ENCODE assay signal across 17 cellular contexts in genomic region chr4:26084414-26084813, GRCh38.
DNase-seq lines count a peak whose midpoint lies in the region; ATAC-seq, FAIRE-seq and TF ChIP-seq lines count a peak whose summit lies in the region.
"Had no signal": no experiment of that assay in that cellular context is flagged by ENCODE, and none has a peak within 500 bp of the region (broad histone marks: within the 10 kb centered on the region; RNA-seq: fewer than 3 reads in every experiment).

No MANE protein-coding gene starts in this region.

- TF ChIP-seq RAD21 in IMR-90 (IDR thresholded peaks at IDR 0.05; ENCODE audit: low read length) (no peak), GM12878 (IDR thresholded peaks at IDR 0.05; ENCODE audit: insufficient read depth, low read depth, low read length) (no peak)

- H3K9me3 ChIP-seq in IMR-90 (ENCODE audit: control insufficient read depth, insufficient read depth, low read length) (no peaks in the 10 kb centered on the region), GM12878 (replicated peaks; ENCODE audit: control insufficient read depth, insufficient read depth, low read length) (no peaks in the 10 kb centered on the region; the same call in 2 of the 3 replicates), psoas muscle (no peaks in the 10 kb centered on the region)
- H3K9me3 ChIP-seq: A549, gastroesophageal sphincter, transverse colon had no signal

- H4K5ac ChIP-seq in IMR-90 (ENCODE audit: low read depth, low read length), result peak overlapping the region; percentile 65

- no peak for FAIRE-seq in GM12878 (lab: Jason Lieb, UNC)
- FAIRE-seq: A549 had no signal

- CTCF ChIA-PET in IMR-90 (lab: Yijun Ruan, JAX) (interaction anchor here (0.6 kb wide), 1 partner anchor 243 kb away, joined by 4 read pairs; no protein-coding TSS in a partner anchor), GM12878 (lab: Yijun Ruan, JAX) (interaction anchor here (0.6 to 4.2 kb wide), 16 partner anchors 15 to 325 kb away, joined by 3 to 127 read pairs (median 4); partner anchors contain the start of gene RBPJ)

- no peak overlapping the region for H2BK5ac ChIP-seq in IMR-90 (ENCODE audit: low read depth, low read length, poor library complexity, severe bottlenecking)

- H2BK120ac ChIP-seq in IMR-90 (ENCODE audit: low read depth, low read length), result peak overlapping the region; percentile 66; the same call in 1 of the 2 replicates

- SMC1A ChIA-PET in GM12878 (lab: Charles Lee; ENCODE audit: uncharacterized antibody, unreplicated experiment), result interaction anchor here (0.9 to 4.2 kb wide), 18 partner anchors 9 to 335 kb away, joined by 3 to 97 read pairs (median 5); partner anchors contain the start of gene RBPJ

- H2AFZ ChIP-seq in IMR-90 (replicated peaks; ENCODE audit: low read length, poor library complexity), result no peak overlapping the region
- H2AFZ ChIP-seq in GM12878 (ENCODE audit: control insufficient read depth, low read depth, low read length), result no peak overlapping the region

- H3K4me1 ChIP-seq in IMR-90 (ENCODE audit: control insufficient read depth, insufficient read depth, low read length), result peaks cover 20% of the 10 kb centered on the region
- peaks cover 57% of the 10 kb centered on the region for H3K4me1 ChIP-seq in GM12878 (ENCODE audit: control insufficient read depth, insufficient read depth, low read length)
- peaks cover 44% of the 10 kb centered on the region for H3K4me1 ChIP-seq in psoas muscle
- H3K4me1 ChIP-seq: A549 had no signal

- no peaks in the 10 kb centered on the region for H3K27me3 ChIP-seq in IMR-90 (ENCODE audit: control insufficient read depth, insufficient read depth, low read length)
- no peaks in the 10 kb centered on the region for H3K27me3 ChIP-seq in GM12878 (replicated peaks in 1 of 2; ENCODE audit: control insufficient read depth in 2 of 2, insufficient read depth in 2 of 2, low read length in 1 of 2)
- no peaks in the 10 kb centered on the region for H3K27me3 ChIP-seq in psoas muscle (ENCODE audit: insufficient read depth in 3 of 3, low read length in 2 of 3)
- H3K27me3 ChIP-seq: transverse colon had no signal

- peaks cover 78% of the 10 kb centered on the region for H3K4me1 Mint-ChIP-seq in T-helper 2 cell treated with Interferon-gamma antibody and Interleukin-4, amounts not matched to agents 5 μg/mL and 100 μg/mL, for 36 hours (ENCODE audit: low read depth)

- H3K4me2 ChIP-seq in IMR-90 (ENCODE audit: low read depth, low read length), result peak overlapping the region; percentile 2; the same call in 1 of the 2 replicates
- peak overlapping the region; percentile 36 for H3K4me2 ChIP-seq in GM12878 (ENCODE audit: control insufficient read depth, insufficient read depth)
- H3K4me2 ChIP-seq: A549 had no signal

- no peak overlapping the region for H3K56ac ChIP-seq in IMR-90 (ENCODE audit: extremely low read depth, insufficient read depth, low read length)

- BruUV-seq in IMR-90 (replicated peaks; lab: Mats Ljungman, UMichigan) (no TSS peak), GM12878 (replicated peaks; lab: Mats Ljungman, UMichigan) (no TSS peak)

- H3K4ac ChIP-seq in IMR-90 (ENCODE audit: low read depth, low read length), result peak overlapping the region; percentile 62

- TF ChIP-seq CTCF in IMR-90 (conservative IDR thresholded peaks at IDR 0.05; ENCODE audit: low read depth, low read length) (no peak), GM12878 (IDR thresholded peaks at IDR 0.05 in 2 of 3, conservative IDR thresholded peaks at IDR 0.05 in 1 of 3; ENCODE audit: control insufficient read depth in 2 of 3, extremely low read depth in 1 of 3, insufficient read depth in 1 of 3, low read depth in 3 of 3, low read length in 3 of 3) (no peak), psoas muscle (IDR thresholded peaks at IDR 0.05) (no peak), lower leg skin (IDR thresholded peaks at IDR 0.05) (no peak)

- in situ Hi-C loops in IMR-90 (cut with MboI; ENCODE audit: low sequenced_read_pairs), result loop anchor here (5.0 kb wide), 1 partner anchor 238 kb away; the partner anchor contains the start of gene RBPJ
- in situ Hi-C loops in GM12878 (cut with MboI), result loop anchor here (5.0 kb wide), 1 partner anchor 93 kb away; no protein-coding TSS in a partner anchor

- peak overlapping the region; percentile 60 for H3K14ac ChIP-seq in IMR-90 (replicated peaks; ENCODE audit: low read depth, low read length)

- H3K4me3 Mint-ChIP-seq in T-helper 2 cell treated with Interferon-gamma antibody and Interleukin-4, amounts not matched to agents 5 μg/mL and 100 μg/mL, for 36 hours, result peak overlapping the region; percentile 27
- H3K4me3 Mint-ChIP-seq: activated naive CD8-positive, alpha-beta T cell treated with anti-CD3 and anti-CD28 coated beads, Interleukin-2, amount 10 ng/mL, durations not matched to agents 7 days and 5 days; CD4-positive, alpha-beta T cell had no signal

- no peak overlapping the region for H2AK9ac ChIP-seq in IMR-90 (replicated peaks; ENCODE audit: low read depth, low read length, poor library complexity)

- POLR2A ChIA-PET in IMR-90 (lab: Charles Lee; ENCODE audit: unreplicated experiment) (interaction anchor here (1.5 kb wide), 1 partner anchor 240 kb away, joined by 3 read pairs; no protein-coding TSS in a partner anchor), GM12878 (lab: Charles Lee) (interaction anchor here (0.6 to 1.7 kb wide), 5 partner anchors 9 to 202 kb away, joined by 3 to 12 read pairs (median 4); no protein-coding TSS in a partner anchor)

- no peak overlapping the region for H3K23ac ChIP-seq in IMR-90 (ENCODE audit: low read depth, low read length)

- intact Hi-C loops in IMR-90 (cut with micrococcal nuclease), result no loop called here
- intact Hi-C loops in GM12878 (cut with micrococcal nuclease; ENCODE audit: unreplicated experiment), result loop anchor here (5.0 kb wide), 4 partner anchors 48 to 328 kb away; no protein-coding TSS in a partner anchor
- intact Hi-C loops in psoas muscle (cut with DNase I), result loop anchor here (2.0 to 10.0 kb wide), 5 partner anchors 120 to 328 kb away; partner anchors contain the start of gene RBPJ (in 1 of the 2)
- intact Hi-C loops in lower leg skin (cut with DNase I; ENCODE audit: low total_unique reads), result no loop called here

- H3K36me3 Mint-ChIP-seq in T-helper 2 cell treated with Interferon-gamma antibody and Interleukin-4, amounts not matched to agents 5 μg/mL and 100 μg/mL, for 36 hours (ENCODE audit: low read depth), result no peaks in the 10 kb centered on the region
- H3K36me3 Mint-ChIP-seq: activated naive CD8-positive, alpha-beta T cell treated with anti-CD3 and anti-CD28 coated beads, Interleukin-2, amount 10 ng/mL, durations not matched to agents 7 days and 5 days had no signal

- no peak for TF ChIP-seq EP300 in GM12878 (IDR thresholded peaks at IDR 0.05; ENCODE audit: borderline replicate concordance in 1 of 2, control insufficient read depth in 1 of 2, low read depth in 2 of 2, low read length in 2 of 2)

- H3K9me1 ChIP-seq in IMR-90 (ENCODE audit: insufficient read depth, low read length), result peaks cover 12% of the 10 kb centered on the region

- RAD21 ChIA-PET in GM12878 (lab: Charles Lee; ENCODE audit: unreplicated experiment), result interaction anchor here (0.9 to 4.6 kb wide), 15 partner anchors 9 to 326 kb away, joined by 3 to 76 read pairs (median 6); no protein-coding TSS in a partner anchor

- H2BK20ac ChIP-seq in IMR-90 (ENCODE audit: low read depth, low read length), result peak overlapping the region; percentile 85

- dilution Hi-C loops in IMR-90 (cut with HindIII; ENCODE audit: low sequenced_read_pairs, unreplicated experiment), result no loop called here

- H4K20me1 ChIP-seq in IMR-90 (ENCODE audit: insufficient read depth, low read length) (no peaks in the 10 kb centered on the region), GM12878 (ENCODE audit: control insufficient read depth, insufficient read depth) (no peaks in the 10 kb centered on the region)

- no peaks in the 10 kb centered on the region for H3K36me3 ChIP-seq in IMR-90 (ENCODE audit: control insufficient read depth, insufficient read depth, low read length)
- H3K36me3 ChIP-seq in GM12878 (ENCODE audit: control insufficient read depth in 2 of 2, insufficient read depth in 2 of 2, low read length in 1 of 2), result no peaks in the 10 kb centered on the region
- no peaks in the 10 kb centered on the region for H3K36me3 ChIP-seq in psoas muscle (ENCODE audit: insufficient read depth in 1 of 2, low read depth in 1 of 2)
- H3K36me3 ChIP-seq: gastroesophageal sphincter, transverse colon had no signal

- H4K8ac ChIP-seq in IMR-90 (ENCODE audit: low read depth in 2 of 2, low read length in 2 of 2), result peak overlapping the region; percentile 37 to 51; a peak in 2 of 4 replicates

- no peak for TF ChIP-seq POLR2A in IMR-90 (IDR thresholded peaks at IDR 0.05; ENCODE audit: low read depth, low read length)
- TF ChIP-seq POLR2A in GM12878 (IDR thresholded peaks at IDR 0.05; ENCODE audit: low read depth, low read length), result no peak
- no peak for TF ChIP-seq POLR2A in lower leg skin (IDR thresholded peaks at IDR 0.05)

- no peaks in the 10 kb centered on the region for H3K27me3 Mint-ChIP-seq in T-helper 2 cell treated with Interferon-gamma antibody and Interleukin-4, amounts not matched to agents 5 μg/mL and 100 μg/mL, for 36 hours (ENCODE audit: low read depth)
- H3K27me3 Mint-ChIP-seq: activated naive CD8-positive, alpha-beta T cell treated with anti-CD3 and anti-CD28 coated beads, Interleukin-2, amount 10 ng/mL, durations not matched to agents 7 days and 5 days had no signal

- H3K79me2 ChIP-seq in GM12878 (ENCODE audit: control insufficient read depth, insufficient read depth, low read length), result no peaks in the 10 kb centered on the region

- H3K27ac Mint-ChIP-seq in T-helper 2 cell treated with Interferon-gamma antibody and Interleukin-4, amounts not matched to agents 5 μg/mL and 100 μg/mL, for 36 hours, result peak overlapping the region; percentile 68
- H3K27ac Mint-ChIP-seq: activated naive CD8-positive, alpha-beta T cell treated with anti-CD3 and anti-CD28 coated beads, Interleukin-2, amount 10 ng/mL, durations not matched to agents 7 days and 5 days; CD4-positive, alpha-beta T cell; nephron progenitor cell had no signal

- peak overlapping the region; percentile 62 for H4K91ac ChIP-seq in IMR-90 (ENCODE audit: insufficient read depth, low read depth, low read length)

- peak overlapping the region; percentile 82; the same call in 2 of the 3 replicates for H2BK15ac ChIP-seq in IMR-90 (ENCODE audit: low read depth, low read length)

- 92% methylated on average over 4 of the region's 4 CpGs; no CpG with 5 or more reads in 1 of the 2 experiments for WGBS in IMR-90 (ENCODE audit: extremely low coverage in 2 of 2, insufficient read length in 1 of 2), 2 experiments
- WGBS in GM12878 (ENCODE audit: insufficient coverage, insufficient replicate concordance, low lambda C conversion rate, missing lambda C conversion rate), result 88% methylated on average over 4 of the region's 4 CpGs
- WGBS in psoas muscle, 3 donors, result 92 to 97% (median 96%) methylated on average over 4 of the region's 4 CpGs
- 82 to 86% methylated on average over 4 of the region's 4 CpGs for WGBS in lower leg skin, 2 donors

- H3K9me3 Mint-ChIP-seq in T-helper 2 cell treated with Interferon-gamma antibody and Interleukin-4, amounts not matched to agents 5 μg/mL and 100 μg/mL, for 36 hours, result no peaks in the 10 kb centered on the region
- H3K9me3 Mint-ChIP-seq: activated naive CD8-positive, alpha-beta T cell treated with anti-CD3 and anti-CD28 coated beads, Interleukin-2, amount 10 ng/mL, durations not matched to agents 7 days and 5 days; CD4-positive, alpha-beta T cell; nephron progenitor cell had no signal

- H3K9ac ChIP-seq in IMR-90 (ENCODE audit: low read depth, low read length) (no peak overlapping the region; the same call in 1 of the 2 replicates), GM12878 (ENCODE audit: control insufficient read depth, insufficient read depth, low read length) (no peak overlapping the region)

- no peaks in the 10 kb centered on the region for H3K79me1 ChIP-seq in IMR-90 (ENCODE audit: low read depth in 1 of 2, low read length in 2 of 2)

- peak overlapping the region; percentile 92 for H2AK5ac ChIP-seq in IMR-90 (ENCODE audit: low read depth, low read length)

- H3K4me3 ChIP-seq in IMR-90 (ENCODE audit: insufficient read depth, low read depth, low read length) (no peak overlapping the region), GM12878 (peak overlapping the region; percentile 3; the same call in 1 of the 2 replicates), psoas muscle (no peak overlapping the region), lower leg skin (ENCODE audit: low read depth, poor library complexity, severe bottlenecking) (no peak overlapping the region)
- H3K4me3 ChIP-seq: A549, gastroesophageal sphincter, transverse colon had no signal

- H3K27ac ChIP-seq in IMR-90 (ENCODE audit: insufficient read depth, low read length), result peak overlapping the region; percentile 51; the same call in 1 of the 2 replicates
- 0 out of 2 replicates have a peak overlapping the region, but pooled peaks have one; percentile 24 for H3K27ac ChIP-seq in GM12878 (ENCODE audit: control insufficient read depth, insufficient read depth)
- H3K27ac ChIP-seq in psoas muscle, result peak overlapping the region; percentile 65
- H3K27ac ChIP-seq: A549, transverse colon had no signal

- peak overlapping the region; percentile 78 for H3K18ac ChIP-seq in IMR-90 (ENCODE audit: low read depth, low read length)

- DNase-seq in T-helper 2 cell treated with Interferon-gamma antibody and Interleukin-4, amounts not matched to agents 5 μg/mL and 100 μg/mL, for 36 hours (ENCODE audit: low spot score), result no peak
- DNase-seq in T-helper 2 cell (no peak), IMR-90 (no peak), GM12878 (ENCODE audit: low read depth, low spot score) (no peak), psoas muscle (no peak), NCI-H1694 (lab: John Stamatoyannopoulos, UW) (no peak), lower leg skin (ENCODE audit: low spot score in 2 of 2) (no peak)
- no peak for DNase-seq in stimulated activated naive CD4-positive, alpha-beta T cell (lab: John Stamatoyannopoulos, UW)
- DNase-seq: activated naive CD8-positive, alpha-beta T cell treated with anti-CD3 and anti-CD28 coated beads, Interleukin-2, amount 10 ng/mL, durations not matched to agents 7 days and 5 days; CD4-positive, alpha-beta T cell; central memory CD4-positive, alpha-beta T cell; NCI-H1694 treated with DMSO at 0.1 percent for 48 hours; nephron progenitor cell; stimulated activated CD8-positive, alpha-beta memory T cell treated with anti-CD3 and anti-CD28 coated beads, Interleukin-4, amount 100 ng/mL, for 48 hours; transverse colon had no signal

- no peak for ATAC-seq in IMR-90 (ENCODE audit: low read depth)
- no peak for ATAC-seq in GM12878
- ATAC-seq in psoas muscle, result no peak
- ATAC-seq: A549 had no signal

Comparison
In these comparisons a context has a peak if more than half of its experiments do, and no peak if none do; other contexts are left out.
1. intact Hi-C loops: an anchor here in GM12878 (5.0 kb wide) and psoas muscle (2.0 to 10.0 kb wide); none called in IMR-90 and lower leg skin.